In the genomic region with DNA sequence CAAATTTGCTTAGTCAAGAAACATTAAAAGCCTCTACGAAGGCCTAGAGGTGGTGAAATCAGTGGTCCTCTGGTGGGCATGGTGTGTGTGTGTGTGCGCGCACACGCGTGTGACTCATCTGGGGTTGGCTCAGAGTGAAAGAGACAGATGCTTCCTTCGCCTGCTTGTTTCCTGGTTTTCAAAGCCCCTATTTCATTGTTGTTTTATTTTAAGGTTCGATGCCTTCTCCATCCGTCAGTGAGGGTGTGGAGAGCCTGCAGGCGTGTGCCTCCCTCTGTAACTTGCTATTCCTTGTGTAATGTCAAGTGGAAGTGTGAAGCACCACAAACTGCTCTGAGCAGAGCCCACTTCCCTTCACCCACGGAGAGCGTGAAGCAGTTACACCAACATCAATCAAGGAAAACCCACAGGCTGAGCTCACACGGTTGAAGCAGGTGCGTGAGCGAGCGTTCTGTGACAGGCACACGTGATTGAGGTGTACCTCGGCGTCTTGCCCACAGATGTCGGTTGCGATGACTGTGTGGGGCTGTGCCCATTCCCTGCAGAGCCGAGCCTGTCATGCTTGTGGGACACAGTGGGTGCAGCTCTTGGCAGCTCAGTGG, we compare ENCODE assay signal across 8 cellular contexts.
A peak's percentile ranks its signal among the peaks of the same experiment; 100 is the strongest.
DNase-seq lines count a peak whose midpoint lies in the region; ATAC-seq and TF ChIP-seq lines count a peak whose summit lies in the region.

No MANE protein-coding gene starts in this region.

- ATAC-seq in GM18519 (IDR thresholded peaks at IDR 0.05; ENCODE audit: low FRiP score, unreplicated experiment) (peak; percentile 70), HG02759 (IDR thresholded peaks at IDR 0.05; ENCODE audit: unreplicated experiment) (peak; percentile 77), gastrocnemius medialis (no peak)

- H3K4me1 ChIP-seq in endodermal cell (ENCODE audit: control insufficient read depth, insufficient read depth, low read length) (no peaks in the 10 kb centered on the region), gastrocnemius medialis (no peaks in the 10 kb centered on the region)

- in situ Hi-C loops in gastrocnemius medialis (cut with MboI; ENCODE audit: low sequenced_read_pairs in 4 of 4): no loop called here

- H3K27me3 Mint-ChIP-seq in endodermal cell (ENCODE audit: insufficient read depth): no peaks in the 10 kb centered on the region

- H3K27me3 ChIP-seq in endodermal cell (ENCODE audit: control insufficient read depth, insufficient read depth, low read length, poor library complexity, severe bottlenecking): no peaks in the 10 kb centered on the region
- H3K27me3 ChIP-seq in gastrocnemius medialis: no peaks in the 10 kb centered on the region

- peaks cover 45% of the 10 kb centered on the region for H3K36me3 Mint-ChIP-seq in endodermal cell (ENCODE audit: low read depth)

- TF ChIP-seq POLR2A in gastrocnemius medialis (IDR thresholded peaks at IDR 0.05): no peak

- no peak overlapping the region for H3K4me3 Mint-ChIP-seq in endodermal cell

- WGBS in endodermal cell (ENCODE audit: insufficient coverage in 1 of 2, insufficient read length in 1 of 2), 2 experiments: 96 to 97% methylated on average over 18 to 21 of the region's 21 CpGs

- no peak overlapping the region for H3K27ac ChIP-seq in endodermal cell (ENCODE audit: low read depth, low read length)
- H3K27ac ChIP-seq in gastrocnemius medialis: no peak overlapping the region

- H3K9ac ChIP-seq in endodermal cell (ENCODE audit: extremely low read depth, low read length, poor library complexity, severe bottlenecking): no peak overlapping the region

- H3K9me3 Mint-ChIP-seq in endodermal cell: no peaks in the 10 kb centered on the region

- no peak for TF ChIP-seq CTCF in endodermal cell (conservative IDR thresholded peaks at IDR 0.05)
- no peak for TF ChIP-seq CTCF in gastrocnemius medialis (IDR thresholded peaks at IDR 0.05 in 4 of 5, conservative IDR thresholded peaks at IDR 0.05 in 1 of 5)

- peak overlapping the region; percentile 69 for H3K27ac Mint-ChIP-seq in endodermal cell

- peak; percentile 38 for DNase-seq in SW480 (ENCODE audit: low spot score)
- DNase-seq in endodermal cell: no peak
- peak; percentile 18 to 37 for DNase-seq in stimulated activated CD8-positive, alpha-beta memory T cell treated with anti-CD3 and anti-CD28 coated beads, Interleukin-4, amount 100 ng/mL, for 4 hours (ENCODE audit: low read depth in 2 of 2, low spot score in 1 of 2)
- DNase-seq in kidney glomerular epithelial cell (lab: John Stamatoyannopoulos, UW): no peak
- DNase-seq in gastrocnemius medialis: no peak
- DNase-seq in mesenteric fat pad (ENCODE audit: low spot score): no peak

- intact Hi-C loops in gastrocnemius medialis (cut with DNase I; ENCODE audit: low total_unique reads): no loop called here

- H3K4me1 Mint-ChIP-seq in endodermal cell: peaks cover 15% of the 10 kb centered on the region

- H3K9me3 ChIP-seq in endodermal cell (ENCODE audit: control insufficient read depth, low read length): no peaks in the 10 kb centered on the region
- H3K9me3 ChIP-seq in gastrocnemius medialis: no peaks in the 10 kb centered on the region

- no peak overlapping the region for H3K4me3 ChIP-seq in endodermal cell (ENCODE audit: low read length)
- no peak overlapping the region for H3K4me3 ChIP-seq in gastrocnemius medialis

- H3K36me3 ChIP-seq in endodermal cell (ENCODE audit: control insufficient read depth, insufficient read depth, low read length): peaks cover 64% of the 10 kb centered on the region
- no peaks in the 10 kb centered on the region for H3K36me3 ChIP-seq in gastrocnemius medialis

Comparison
In these comparisons a context has a peak if more than half of its experiments do, and no peak if none do; other contexts are left out.
1. ATAC-seq: peak in GM18519 (single experiment) and HG02759 (single experiment); none in gastrocnemius medialis (0 of 2).
2. DNase-seq: peak in SW480 (single experiment) and stimulated activated CD8-positive, alpha-beta memory T cell treated with anti-CD3 and anti-CD28 coated beads, Interleukin-4, amount 100 ng/mL, for 4 hours (2 of 2); none in endodermal cell (single experiment), kidney glomerular epithelial cell (single experiment), gastrocnemius medialis (0 of 2) and mesenteric fat pad (single experiment).